ENCODE assay signal across 9 cellular contexts in genomic region chr1:145726193-145726592, GRCh38. TPM values are rescaled to one million over a fixed set of nuclear protein-coding genes. Genes with fewer than 3 reads are reported as not detected.
"Had no signal": no experiment of that assay in that cellular context is flagged by ENCODE, and none has a peak within 500 bp of the region (broad histone marks: within the 10 kb centered on the region; RNA-seq: fewer than 3 reads in every experiment).

No MANE protein-coding gene starts in this region.

RNA-seq across cellular contexts. Expression of gene CD160, which starts 6.9 kb away (rescaled TPM):
- total RNA-seq: activated B cell treated with CpG ODN at 0.5 μM for 24 hours; activated CD4-positive, alpha-beta memory T cell treated with anti-CD3 and anti-CD28 coated beads, Interleukin-2, amount 10 ng/mL, durations not matched to agents 7 days and 5 days; activated CD4-positive, alpha-beta T cell treated with anti-CD3 and anti-CD28 coated beads, Interleukin-2, amount 10 ng/mL, durations not matched to agents 24 days and 14 days; activated CD4-positive, alpha-beta T cell treated with anti-CD3 and anti-CD28 coated beads, Interleukin-2, amount 10 ng/mL, durations not matched to agents 7 days and 5 days; T-helper 2 cell treated with Interferon-gamma antibody and Interleukin-4, amounts not matched to agents 100 ng/mL and 5 ng/mL, for 36 hours; WTC11 had no signal

RNA-seq across cellular contexts. Expression of gene PDZK1, which starts 19.0 kb away (rescaled TPM):
- total RNA-seq: activated CD4-positive, alpha-beta memory T cell treated with anti-CD3 and anti-CD28 coated beads for 36 hours; activated CD4-positive, alpha-beta T cell treated with anti-CD3 and anti-CD28 coated beads for 36 hours; activated CD8-positive, alpha-beta T cell treated with anti-CD3 and anti-CD28 coated beads for 36 hours had no signal
